In the genomic region with DNA sequence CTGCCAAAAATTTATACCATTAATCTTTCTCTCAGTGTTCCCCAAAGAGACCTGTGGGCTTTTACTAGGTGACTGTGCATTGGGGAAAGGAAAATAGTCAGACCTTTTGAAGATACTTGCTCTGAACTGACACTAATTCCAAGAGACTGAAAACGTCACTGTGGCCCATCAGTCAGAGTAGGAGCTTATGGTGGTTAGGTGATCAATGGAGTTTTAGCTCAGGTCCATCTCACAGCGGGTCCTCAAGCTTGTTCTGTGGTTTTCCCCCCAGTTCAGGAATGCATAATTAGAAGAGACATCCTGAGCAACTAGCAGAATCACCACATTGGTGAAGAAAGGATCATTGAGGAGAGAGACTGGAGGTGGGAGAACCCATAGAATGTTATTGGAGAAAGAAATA, we compare ENCODE assay signal across 8 cellular contexts.
"Had no signal": no experiment of that assay in that cellular context is flagged by ENCODE, and none has a peak within 500 bp of the region (broad histone marks: within the 10 kb centered on the region; RNA-seq: fewer than 3 reads in every experiment).

No MANE protein-coding gene starts in this region.

- H3K36me3 Mint-ChIP-seq: IgD-negative memory B cell had no signal

- H3K27ac ChIP-seq: HL-60 had no signal

- H3K27ac Mint-ChIP-seq: IgD-negative memory B cell had no signal

- ATAC-seq: HepG2, K562 had no signal

- H3K4me1 Mint-ChIP-seq: IgD-negative memory B cell had no signal

- FAIRE-seq: HepG2, HTR-8/SVneo, K562 had no signal

- H3K4me3 Mint-ChIP-seq: IgD-negative memory B cell had no signal

- DNase-seq: IMR-90, KBM-7, KG1 had no signal

- H3K4me3 ChIP-seq: K562 had no signal
